ENCODE assay signal across 8 cellular contexts in genomic region chr17:63772801-63773271, GRCh38. TPM values are rescaled to one million over a fixed set of nuclear protein-coding genes. Genes with fewer than 3 reads are reported as not detected.
A peak's percentile ranks its signal among the peaks of the same experiment; 100 is the strongest.
DNase-seq lines count a peak whose midpoint lies in the region; ATAC-seq and TF ChIP-seq lines count a peak whose summit lies in the region.

No MANE protein-coding gene starts in this region.

- peaks cover 0 to 30% (median 2%) of the 10 kb centered on the region in 5 donors for H3K36me3 Mint-ChIP-seq in naive thymus-derived CD4-positive, alpha-beta T cell

- peak overlapping the region; percentile 78 to 92 (median 84) for H3K4me3 ChIP-seq in Peyer's patch
- peak overlapping the region; percentile 83 to 90 for H3K4me3 ChIP-seq in duodenal mucosa (ENCODE audit: low read depth in 1 of 2, low read length in 2 of 2)
- peak overlapping the region; percentile 70 for H3K4me3 ChIP-seq in naive thymus-derived CD4-positive, alpha-beta T cell (ENCODE audit: low read length)

- TF ChIP-seq CTCF in Peyer's patch (IDR thresholded peaks at IDR 0.05) = no peak

- H3K9me3 ChIP-seq in Peyer's patch (no peaks in the 10 kb centered on the region), duodenal mucosa (ENCODE audit: control insufficient read depth in 1 of 2, low read length in 2 of 2) (no peaks in the 10 kb centered on the region)
- H3K9me3 ChIP-seq in naive thymus-derived CD4-positive, alpha-beta T cell (ENCODE audit: control insufficient read depth in 2 of 3, low read length in 3 of 3) = no peaks in the 10 kb centered on the region

- peaks cover 0 to 6% (median 0%) of the 10 kb centered on the region in 11 donors for H3K9me3 Mint-ChIP-seq in naive thymus-derived CD4-positive, alpha-beta T cell

- H3K4me1 ChIP-seq in Peyer's patch = peaks cover 0 to 35% (median 15%) of the 10 kb centered on the region in 4 donors
- peaks cover 18 to 24% of the 10 kb centered on the region in 2 donors for H3K4me1 ChIP-seq in duodenal mucosa (ENCODE audit: control insufficient read depth in 1 of 2, insufficient read depth in 2 of 2, low read length in 2 of 2)
- peaks cover 21 to 42% of the 10 kb centered on the region in 2 donors for H3K4me1 ChIP-seq in naive thymus-derived CD4-positive, alpha-beta T cell (ENCODE audit: control insufficient read depth in 2 of 2, insufficient read depth in 2 of 2, low read length in 2 of 2)

- no peak for TF ChIP-seq POLR2A in Peyer's patch (IDR thresholded peaks at IDR 0.05)

- H3K27ac Mint-ChIP-seq in naive thymus-derived CD4-positive, alpha-beta T cell = peak overlapping the region; percentile 97 to 100 (median 99)

- ATAC-seq in naive thymus-derived CD4-positive, alpha-beta T cell = no peak
- no peak for ATAC-seq in HG03457 (IDR thresholded peaks at IDR 0.05; ENCODE audit: unreplicated experiment)

- intact Hi-C loops in naive thymus-derived CD4-positive, alpha-beta T cell (cut with micrococcal nuclease) = loop anchor here (1.0 to 10.0 kb wide), 14 partner anchors 32 to 1284 kb away; partner anchors contain the start of genes FTSJ3 (in 2 of the 2), ICAM2 (in 2 of the 2), MAP3K3 (in 2 of the 2) and PSMC5 (in 2 of the 2)

- CTCF ChIA-PET in naive thymus-derived CD4-positive, alpha-beta T cell (lab: Charles Lee) = interaction anchor here (1.3 to 2.7 kb wide), 4 partner anchors 30 to 75 kb away, joined by 4 to 11 read pairs (median 6); no protein-coding TSS in a partner anchor

- H3K36me3 ChIP-seq in Peyer's patch (peaks cover 0 to 12% (median 0%) of the 10 kb centered on the region in 3 donors), duodenal mucosa (ENCODE audit: control insufficient read depth in 1 of 2, insufficient read depth in 2 of 2, low read length in 2 of 2) (peaks cover 2 to 15% of the 10 kb centered on the region in 2 donors)
- H3K36me3 ChIP-seq in naive thymus-derived CD4-positive, alpha-beta T cell (ENCODE audit: control insufficient read depth in 2 of 3, insufficient read depth in 3 of 3, low read length in 3 of 3) = peaks cover 0 to 12% (median 0%) of the 10 kb centered on the region in 3 experiments

- peaks cover 32 to 83% (median 58%) of the 10 kb centered on the region in 7 donors for H3K4me1 Mint-ChIP-seq in naive thymus-derived CD4-positive, alpha-beta T cell

- DNase-seq in NOMO-1 (lab: John Stamatoyannopoulos, UW; ENCODE audit: unreplicated experiment in 2 of 2) = peak; percentile 22 to 34
- DNase-seq in NOMO-1 treated with dmso at 0.1 percent for 144 hours (lab: John Stamatoyannopoulos, UW; ENCODE audit: unreplicated experiment) = no peak
- no peak for DNase-seq in Peyer's patch
- no peak for DNase-seq in naive thymus-derived CD4-positive, alpha-beta T cell
- no peak for DNase-seq in NCI-H1436 treated with DMSO at 0.1 percent for 48 hours (lab: John Stamatoyannopoulos, UW)
- DNase-seq in COLO668 (lab: John Stamatoyannopoulos, UW; ENCODE audit: unreplicated experiment) = no peak

- H3K9ac ChIP-seq in duodenal mucosa (ENCODE audit: low read depth in 1 of 2, low read length in 2 of 2) = peak overlapping the region; percentile 95 to 97

- H3K27me3 Mint-ChIP-seq in naive thymus-derived CD4-positive, alpha-beta T cell = peaks cover 0 to 7% (median 0%) of the 10 kb centered on the region in 5 donors

- peak overlapping the region; percentile 91 to 99 (median 98) for H3K4me3 Mint-ChIP-seq in naive thymus-derived CD4-positive, alpha-beta T cell

- H3K27me3 ChIP-seq in Peyer's patch (no peaks in the 10 kb centered on the region), duodenal mucosa (ENCODE audit: control insufficient read depth in 1 of 2, insufficient read depth in 2 of 2, low read length in 2 of 2) (no peaks in the 10 kb centered on the region)
- H3K27me3 ChIP-seq in naive thymus-derived CD4-positive, alpha-beta T cell (ENCODE audit: control insufficient read depth in 2 of 2, insufficient read depth in 2 of 2, low read length in 2 of 2) = no peaks in the 10 kb centered on the region

- POLR2A ChIA-PET in naive thymus-derived CD4-positive, alpha-beta T cell (lab: Charles Lee) = interaction anchor here (0.6 to 6.4 kb wide), 28 partner anchors 8 to 733 kb away, joined by 3 to 117 read pairs (median 8); partner anchors contain the start of genes CEP95, DDX5, LIMD2 and PSMC5

- H3K27ac ChIP-seq in Peyer's patch = peak overlapping the region; percentile 97 to 99 (median 98)
- H3K27ac ChIP-seq in duodenal mucosa (ENCODE audit: low read depth, low read length) = peak overlapping the region; percentile 98
- H3K27ac ChIP-seq in naive thymus-derived CD4-positive, alpha-beta T cell (ENCODE audit: low read depth, low read length) = peak overlapping the region; percentile 100

RNA-seq across cellular contexts. Expression of gene CCDC47, which starts 0.6 kb away (rescaled TPM):
- 10 to 100 TPM; 79.8 to 91.8 (median 89.1) TPM for total RNA-seq in Peyer's patch
- 10 to 100 TPM; 31.8 to 62.9 (median 34.7) TPM for total RNA-seq in naive thymus-derived CD4-positive, alpha-beta T cell
- 10 to 100 TPM; 33.5 to 45.4 TPM for polyA plus RNA-seq in naive thymus-derived CD4-positive, alpha-beta T cell

RNA-seq across cellular contexts. Expression of gene DDX42, which starts 1.1 kb away (rescaled TPM):
- total RNA-seq in Peyer's patch = 100 to 1,000 TPM in 3 of 4 donors, 10 to 100 TPM in 1; 78.5 to 334 (median 148) TPM
- 100 to 1,000 TPM; 101 to 192 (median 139) TPM for total RNA-seq in naive thymus-derived CD4-positive, alpha-beta T cell
- polyA plus RNA-seq in naive thymus-derived CD4-positive, alpha-beta T cell = 10 to 100 TPM; 11.8 to 24.4 TPM

RNA-seq across cellular contexts. Expression of gene STRADA, which starts 31.2 kb away (rescaled TPM):
- total RNA-seq in Peyer's patch = 10 to 100 TPM; 14.2 to 52.8 (median 40.4) TPM
- 10 to 100 TPM; 51.0 to 69.7 (median 54.2) TPM for total RNA-seq in naive thymus-derived CD4-positive, alpha-beta T cell
- polyA plus RNA-seq in naive thymus-derived CD4-positive, alpha-beta T cell = 10 to 100 TPM; 19.9 to 24.2 TPM

RNA-seq across cellular contexts. Expression of gene PSMC5, which starts 54.4 kb away (rescaled TPM):
- total RNA-seq in Peyer's patch = 100 to 1,000 TPM in 1 of 4 donors, 10 to 100 TPM in 3; 61.1 to 126 (median 67.3) TPM
- 100 to 1,000 TPM in 3 of 5 experiments, 10 to 100 TPM in 2; 68.4 to 153 (median 105) TPM for total RNA-seq in naive thymus-derived CD4-positive, alpha-beta T cell
- polyA plus RNA-seq in naive thymus-derived CD4-positive, alpha-beta T cell = 100 to 1,000 TPM; 153 to 162 TPM

RNA-seq across cellular contexts. Expression of gene FTSJ3, which starts 54.6 kb away (rescaled TPM):
- total RNA-seq in Peyer's patch = 100 to 1,000 TPM in 1 of 4 donors, 10 to 100 TPM in 3; 19.6 to 133 (median 51.6) TPM
- 10 to 100 TPM; 38.1 to 66.2 (median 55.8) TPM for total RNA-seq in naive thymus-derived CD4-positive, alpha-beta T cell
- polyA plus RNA-seq in naive thymus-derived CD4-positive, alpha-beta T cell = 10 to 100 TPM; 22.1 to 44.4 TPM

Comparison
In these comparisons a context has a peak if more than half of its experiments do, and no peak if none do; other contexts are left out.
1. DNase-seq: peak in NOMO-1 (2 of 2); none in NOMO-1 treated with dmso at 0.1 percent for 144 hours (single experiment), Peyer's patch (0 of 3), naive thymus-derived CD4-positive, alpha-beta T cell (0 of 9), NCI-H1436 treated with DMSO at 0.1 percent for 48 hours (single experiment) and COLO668 (single experiment).
2. Peak in every context shown above with its lines, with median percentiles within 50 percentile points of each other: H3K27ac ChIP-seq and H3K4me3 ChIP-seq.